18 cellular contexts compared by ENCODE assay signal in the genomic region with DNA sequence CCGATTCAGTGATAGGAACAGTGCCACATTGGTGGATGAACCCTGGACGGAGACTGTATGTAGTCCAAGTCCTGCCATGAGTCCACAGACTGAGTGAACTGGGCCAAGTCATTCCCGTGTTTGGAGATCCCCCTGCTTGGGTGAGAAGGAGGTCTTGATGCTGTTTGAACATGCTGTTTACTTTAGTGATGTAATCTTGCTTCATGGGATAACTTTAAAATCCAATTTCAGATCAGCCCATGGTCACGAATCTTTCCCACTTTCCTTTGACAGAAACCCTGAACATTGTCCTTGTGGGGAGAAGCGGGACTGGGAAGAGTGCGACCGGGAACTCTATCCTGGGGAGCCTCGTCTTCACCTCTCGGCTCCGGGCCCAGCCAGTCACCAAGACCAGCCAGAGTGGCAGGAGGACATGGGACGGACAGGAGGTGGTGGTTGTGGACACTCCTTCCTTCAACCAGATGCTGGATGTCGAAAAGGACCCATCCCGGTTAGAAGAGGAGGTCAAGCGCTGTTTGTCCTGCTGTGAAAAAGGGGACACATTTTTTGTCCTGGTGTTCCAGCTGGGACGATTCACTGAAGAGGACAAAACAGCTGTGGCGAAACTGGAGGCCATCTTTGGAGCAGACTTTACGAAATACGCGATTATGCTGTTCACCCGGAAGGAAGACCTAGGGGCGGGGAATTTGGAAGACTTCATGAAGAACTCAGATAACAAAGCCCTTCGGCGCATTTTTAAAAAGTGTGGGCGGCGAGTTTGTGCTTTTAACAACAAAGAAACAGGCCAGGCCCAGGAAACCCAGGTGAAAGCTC. TPM values are rescaled to one million over a fixed set of nuclear protein-coding genes. Genes with fewer than 3 reads are reported as not detected.
A peak's percentile ranks its signal among the peaks of the same experiment; 100 is the strongest.
DNase-seq lines count a peak whose midpoint lies in the region; ATAC-seq and TF ChIP-seq lines count a peak whose summit lies in the region.
"Had no signal": no experiment of that assay in that cellular context is flagged by ENCODE, and none has a peak within 500 bp of the region (broad histone marks: within the 10 kb centered on the region; RNA-seq: fewer than 3 reads in every experiment).

No MANE protein-coding gene starts in this region.

- H4K8ac ChIP-seq in mesendoderm (ENCODE audit: low read depth, low read length) = no peak overlapping the region
- H4K8ac ChIP-seq in mesenchymal stem cell (ENCODE audit: low read length) = no peak overlapping the region

- POLR2A ChIA-PET in MCF 10A (lab: Yijun Ruan, JAX) (no interaction called here), T-cell (lab: Charles Lee) (no interaction called here)

- no peak overlapping the region for H3K18ac ChIP-seq in mesendoderm (ENCODE audit: low read length)
- H3K18ac ChIP-seq in mesenchymal stem cell (ENCODE audit: low read depth in 1 of 2, low read length in 2 of 2) = no peak overlapping the region

- CTCF ChIA-PET in mammary epithelial cell (lab: Charles Lee; ENCODE audit: low non-redundant PET) = no interaction called here
- CTCF ChIA-PET in MCF 10A (lab: Yijun Ruan, JAX) = interaction anchor here (0.7 kb wide), 1 partner anchor 34 kb away, joined by 3 read pairs; no protein-coding TSS in a partner anchor
- CTCF ChIA-PET in T-cell (lab: Charles Lee) = interaction anchor here in 1 of 2 donors (0.5 kb wide), 1 partner anchor 147 kb away, joined by 4 read pairs; no protein-coding TSS in a partner anchor

- H4K5ac ChIP-seq in mesendoderm (ENCODE audit: low read length) = no peak overlapping the region

- H3K23ac ChIP-seq in mesendoderm (ENCODE audit: low read length) (no peak overlapping the region), mesenchymal stem cell (ENCODE audit: low read length in 2 of 2) (no peak overlapping the region)

- no peaks in the 10 kb centered on the region for H3K36me3 ChIP-seq in mammary epithelial cell (ENCODE audit: insufficient read depth, low read length)
- H3K36me3 ChIP-seq in mesendoderm (ENCODE audit: control insufficient read depth, insufficient read depth, low read length) = no peaks in the 10 kb centered on the region
- no peaks in the 10 kb centered on the region for H3K36me3 ChIP-seq in mesenchymal stem cell (ENCODE audit: control insufficient read depth in 1 of 2, insufficient read depth in 2 of 2, low read depth in 1 of 2, low read length in 2 of 2)
- H3K36me3 ChIP-seq: SJSA1 had no signal

- TF ChIP-seq CTCF in mammary epithelial cell (conservative IDR thresholded peaks at IDR 0.05 in 1 of 2, IDR thresholded peaks at IDR 0.05 in 1 of 2; ENCODE audit: extremely low read depth in 1 of 2, insufficient read depth in 1 of 2, low read depth in 1 of 2, low read length in 2 of 2) = no peak
- TF ChIP-seq CTCF in MCF 10A (IDR thresholded peaks at IDR 0.05; ENCODE audit: unreplicated experiment) = no peak

- H4K20me1 ChIP-seq in mammary epithelial cell (ENCODE audit: insufficient read depth, low read length) = no peaks in the 10 kb centered on the region

- H3K36me3 Mint-ChIP-seq in MCF 10A (ENCODE audit: insufficient read depth, unreplicated experiment) = no peaks in the 10 kb centered on the region
- peaks cover 65% of the 10 kb centered on the region for H3K36me3 Mint-ChIP-seq in T-cell
- H3K36me3 Mint-ChIP-seq in activated naive CD8-positive, alpha-beta T cell treated with anti-CD3 and anti-CD28 coated beads for 36 hours = peaks cover 65% of the 10 kb centered on the region

- BruUV-seq in mammary epithelial cell (replicated peaks; lab: Mats Ljungman, UMichigan) = no TSS peak
- no TSS peak for BruUV-seq in MCF 10A (replicated peaks; lab: Mats Ljungman, UMichigan)

- in situ Hi-C loops in mammary epithelial cell (cut with MboI; ENCODE audit: low sequenced_read_pairs in 2 of 2) = no loop called here

- H3K9me3 ChIP-seq in mammary epithelial cell (replicated peaks; ENCODE audit: insufficient read depth, low read length) = no peaks in the 10 kb centered on the region
- H3K9me3 ChIP-seq in mesenchymal stem cell (ENCODE audit: control insufficient read depth, low read length) = no peaks in the 10 kb centered on the region
- H3K9me3 ChIP-seq: SJSA1 had no signal

- no peak overlapping the region for H3K56ac ChIP-seq in mesendoderm (ENCODE audit: low read length)

- peak; percentile 14 for DNase-seq in mammary epithelial cell
- no peak for DNase-seq in MCF 10A (ENCODE audit: unreplicated experiment)
- peak in 3 of 34 experiments; percentile 24 to 38 (median 27) for DNase-seq in T-cell
- peak; percentile 35 for DNase-seq in activated naive CD8-positive, alpha-beta T cell treated with anti-CD3 and anti-CD28 coated beads for 36 hours
- peak; percentile 31 to 67 for DNase-seq in stimulated activated CD4-positive, alpha-beta T cell treated with anti-CD3 and anti-CD28 coated beads, Interleukin-4, amount 100 ng/mL, for 4 hours
- DNase-seq in mesendoderm = no peak
- no peak for DNase-seq in left colon
- DNase-seq in mesenchymal stem cell = no peak
- DNase-seq: NCI-H1930, NCI-H524 treated with DMSO at 0.1 percent for 48 hours, OCI-M1, small intestine, substantia nigra had no signal

- H2AK5ac ChIP-seq in mesendoderm (ENCODE audit: low read length) = no peak overlapping the region
- H2AK5ac ChIP-seq in mesenchymal stem cell (ENCODE audit: low read length, severe bottlenecking) = no peak overlapping the region

- H3K27ac Mint-ChIP-seq in MCF 10A (ENCODE audit: low read depth, unreplicated experiment) (no peak overlapping the region), T-cell (peak overlapping the region; percentile 100)
- H3K27ac Mint-ChIP-seq in activated naive CD8-positive, alpha-beta T cell treated with anti-CD3 and anti-CD28 coated beads for 36 hours = peak overlapping the region; percentile 99
- H3K27ac Mint-ChIP-seq: progenitor cell of endocrine pancreas had no signal

- dilution Hi-C loops in mammary epithelial cell (cut with HindIII; ENCODE audit: low sequenced_read_pairs) = no loop called here

- H3K4me1 ChIP-seq in mammary epithelial cell (ENCODE audit: insufficient read depth, low read length) = peaks cover 35% of the 10 kb centered on the region
- H3K4me1 ChIP-seq in mesendoderm (ENCODE audit: control insufficient read depth, low read depth, low read length) = no peaks in the 10 kb centered on the region
- no peaks in the 10 kb centered on the region for H3K4me1 ChIP-seq in mesenchymal stem cell (ENCODE audit: control insufficient read depth, insufficient read depth, low read depth, low read length)
- H3K4me1 ChIP-seq: SJSA1 had no signal

- H3K27ac ChIP-seq in mammary epithelial cell (ENCODE audit: insufficient read depth, low read depth, low read length) (peak overlapping the region; percentile 46), mesendoderm (ENCODE audit: low read depth, low read length) (no peak overlapping the region), mesenchymal stem cell (ENCODE audit: low read length, poor library complexity, severe bottlenecking) (no peak overlapping the region)
- H3K27ac ChIP-seq: SJSA1 had no signal

- H2BK12ac ChIP-seq in mesenchymal stem cell (ENCODE audit: low read length in 2 of 2) = no peak overlapping the region

- no peak overlapping the region for H3K14ac ChIP-seq in mesenchymal stem cell (ENCODE audit: low read length in 2 of 2)

- 83% methylated on average over 17 of the region's 25 CpGs for WGBS in mammary epithelial cell (ENCODE audit: low coverage, missing lambda C conversion rate)
- no CpG with 5 or more reads among the region's 25 CpGs for WGBS in mesendoderm (ENCODE audit: extremely low coverage, insufficient coverage, low lambda C conversion rate)
- WGBS in mesenchymal stem cell = 85% methylated on average over 25 of the region's 25 CpGs

- H4K91ac ChIP-seq in mesenchymal stem cell (ENCODE audit: low read length) = no peak overlapping the region

- peaks cover 14% of the 10 kb centered on the region for H3K4me1 Mint-ChIP-seq in MCF 10A (ENCODE audit: insufficient read depth, unreplicated experiment)
- peaks cover 87 to 96% (median 93%) of the 10 kb centered on the region in 3 donors for H3K4me1 Mint-ChIP-seq in T-cell
- H3K4me1 Mint-ChIP-seq in activated naive CD8-positive, alpha-beta T cell treated with anti-CD3 and anti-CD28 coated beads for 36 hours = peaks cover 74% of the 10 kb centered on the region

- H3K27me3 ChIP-seq in mammary epithelial cell (ENCODE audit: insufficient read depth, low read length) (no peaks in the 10 kb centered on the region), mesendoderm (ENCODE audit: insufficient read depth, low read length, poor library complexity) (no peaks in the 10 kb centered on the region), mesenchymal stem cell (ENCODE audit: control insufficient read depth in 1 of 2, insufficient read depth in 1 of 2, low read length in 2 of 2) (no peaks in the 10 kb centered on the region)

- H3K4me2 ChIP-seq in mammary epithelial cell (ENCODE audit: insufficient read depth, low read depth, low read length) (no peak overlapping the region), mesendoderm (ENCODE audit: low read length) (no peak overlapping the region), mesenchymal stem cell (ENCODE audit: low read length, poor library complexity, severe bottlenecking) (no peak overlapping the region)

- no peak overlapping the region for H3K9ac ChIP-seq in mammary epithelial cell (ENCODE audit: insufficient read depth, low read length)
- no peak overlapping the region for H3K9ac ChIP-seq in mesendoderm (ENCODE audit: low read length)
- H3K9ac ChIP-seq in mesenchymal stem cell (ENCODE audit: low read length) = no peak overlapping the region

- H3K27me3 Mint-ChIP-seq in MCF 10A (ENCODE audit: insufficient read depth, unreplicated experiment) = no peaks in the 10 kb centered on the region
- H3K27me3 Mint-ChIP-seq in T-cell = no peaks in the 10 kb centered on the region
- no peaks in the 10 kb centered on the region for H3K27me3 Mint-ChIP-seq in activated naive CD8-positive, alpha-beta T cell treated with anti-CD3 and anti-CD28 coated beads for 36 hours

- ATAC-seq in T-cell (replicated peaks in 1 of 4) (no peak), left colon (no peak)
- ATAC-seq: HepG2, left lobe of liver had no signal

- H2BK5ac ChIP-seq in mesendoderm (ENCODE audit: low read length) (no peak overlapping the region), mesenchymal stem cell (ENCODE audit: low read depth, low read length, poor library complexity, severe bottlenecking) (no peak overlapping the region)

- H3K79me2 ChIP-seq in mammary epithelial cell (ENCODE audit: insufficient read depth, low read length) (no peaks in the 10 kb centered on the region), mesendoderm (ENCODE audit: control insufficient read depth, insufficient read depth, low read length) (no peaks in the 10 kb centered on the region)

- H3K4ac ChIP-seq in mesendoderm (ENCODE audit: low read depth, low read length) (no peak overlapping the region), mesenchymal stem cell (ENCODE audit: low read depth in 1 of 2, low read length in 2 of 2) (no peak overlapping the region)

- intact Hi-C loops in mammary epithelial cell (cut with micrococcal nuclease) = no loop called here
- intact Hi-C loops in MCF 10A (cut with micrococcal nuclease) = no loop called here
- intact Hi-C loops in left colon (cut with DNase I, micrococcal nuclease) = no loop called here

- no peak overlapping the region for H2BK15ac ChIP-seq in mesendoderm (replicated peaks; ENCODE audit: low read depth)
- no peak overlapping the region for H2BK15ac ChIP-seq in mesenchymal stem cell (ENCODE audit: low read depth, poor library complexity, severe bottlenecking)

- H3K4me3 ChIP-seq in mammary epithelial cell (replicated peaks in 1 of 3; ENCODE audit: insufficient read depth in 1 of 3, low read depth in 2 of 3, low read length in 3 of 3) (no peak overlapping the region), mesendoderm (ENCODE audit: low read length) (no peak overlapping the region), mesenchymal stem cell (ENCODE audit: insufficient read depth in 1 of 2, low read depth in 1 of 2, low read length in 2 of 2) (no peak overlapping the region)
- H3K4me3 ChIP-seq: SJSA1 had no signal

- peak overlapping the region; percentile 18 for H2AFZ ChIP-seq in mammary epithelial cell (ENCODE audit: low read depth, low read length)
- no peak overlapping the region for H2AFZ ChIP-seq in mesenchymal stem cell (ENCODE audit: low read depth, low read length)

- no peaks in the 10 kb centered on the region for H3K79me1 ChIP-seq in mesendoderm (ENCODE audit: low read length)
- no peaks in the 10 kb centered on the region for H3K79me1 ChIP-seq in mesenchymal stem cell (replicated peaks; ENCODE audit: low read length, poor library complexity, severe bottlenecking)

- H3K4me3 Mint-ChIP-seq in MCF 10A (ENCODE audit: unreplicated experiment) (no peak overlapping the region), T-cell (peak overlapping the region in 2 of 3 donors; percentile 25 to 76)
- no peak overlapping the region for H3K4me3 Mint-ChIP-seq in activated naive CD8-positive, alpha-beta T cell treated with anti-CD3 and anti-CD28 coated beads for 36 hours

- no peaks in the 10 kb centered on the region for H3K9me3 Mint-ChIP-seq in MCF 10A (ENCODE audit: unreplicated experiment)
- peaks cover 0 to 8% (median 2%) of the 10 kb centered on the region in 3 donors for H3K9me3 Mint-ChIP-seq in T-cell
- peaks cover 10% of the 10 kb centered on the region for H3K9me3 Mint-ChIP-seq in activated naive CD8-positive, alpha-beta T cell treated with anti-CD3 and anti-CD28 coated beads for 36 hours

- H2BK120ac ChIP-seq in mesendoderm (ENCODE audit: low read depth, low read length) = no peak overlapping the region
- no peak overlapping the region for H2BK120ac ChIP-seq in mesenchymal stem cell (ENCODE audit: low read depth, low read length)

RNA-seq across cellular contexts. Expression of a gene that starts 26.6 kb away (rescaled TPM):
- 1 to 10 TPM in 1 of 2 donors, not detected in 1; 3.6 TPM for total RNA-seq in mammary epithelial cell
- 1.2 TPM for polyA plus RNA-seq in mammary epithelial cell
- not detected for polyA minus RNA-seq in mammary epithelial cell
- total RNA-seq in MCF 10A (2022) = not detected in 2 replicates
- 10 to 100 TPM; 17.8 to 54.6 (median 50.1) TPM for total RNA-seq in T-cell
- 10 to 100 TPM; 11.1 to 11.9 TPM for total RNA-seq in activated naive CD8-positive, alpha-beta T cell treated with anti-CD3 and anti-CD28 coated beads for 36 hours
- polyA plus RNA-seq in mesendoderm (2013, experiment 1 of 2) = 0.01 TPM
- polyA plus RNA-seq in mesendoderm (2013, experiment 2 of 2) = not detected
- total RNA-seq in left colon = 1 to 10 TPM; 2.9 to 5.5 TPM
- not detected for polyA plus RNA-seq in mesenchymal stem cell (2013, experiment 1 of 2)
- not detected for polyA plus RNA-seq in mesenchymal stem cell (2013, experiment 2 of 2)
- total RNA-seq: HepG2, progenitor cell of endocrine pancreas, SJSA1 had no signal
- polyA plus RNA-seq: AG04450, HepG2 had no signal

RNA-seq across cellular contexts. Expression of a gene that starts 37.6 kb away (rescaled TPM):
- total RNA-seq in mammary epithelial cell = not detected
- not detected for polyA plus RNA-seq in mammary epithelial cell
- polyA minus RNA-seq in mammary epithelial cell = not detected
- not detected in 2 replicates for total RNA-seq in MCF 10A (2022)
- 100 to 1,000 TPM in 3 of 5 donors, 10 to 100 TPM in 2; 76.8 to 430 (median 392) TPM for total RNA-seq in T-cell
- 10 to 100 TPM; 36.1 to 37.9 TPM for total RNA-seq in activated naive CD8-positive, alpha-beta T cell treated with anti-CD3 and anti-CD28 coated beads for 36 hours
- 0.04 TPM for polyA plus RNA-seq in mesendoderm (2013, experiment 1 of 2)
- 0.03 TPM for polyA plus RNA-seq in mesendoderm (2013, experiment 2 of 2)
- 1 to 10 TPM; 4.5 to 8.7 TPM for total RNA-seq in left colon
- polyA plus RNA-seq in mesenchymal stem cell (2013, experiment 1 of 2) = not detected
- not detected for polyA plus RNA-seq in mesenchymal stem cell (2013, experiment 2 of 2)
- total RNA-seq: HepG2, progenitor cell of endocrine pancreas, SJSA1 had no signal
- polyA plus RNA-seq: AG04450, HepG2 had no signal

Comparison
In these comparisons a context has a peak if more than half of its experiments do, and no peak if none do; other contexts are left out.
1. DNase-seq: peak in mammary epithelial cell (single experiment), activated naive CD8-positive, alpha-beta T cell treated with anti-CD3 and anti-CD28 coated beads for 36 hours (single experiment) and stimulated activated CD4-positive, alpha-beta T cell treated with anti-CD3 and anti-CD28 coated beads, Interleukin-4, amount 100 ng/mL, for 4 hours (2 of 2); none in MCF 10A (single experiment), mesendoderm (single experiment), left colon (0 of 2) and mesenchymal stem cell (single experiment).
2. H3K4me3 Mint-ChIP-seq: peak in T-cell (2 of 3); none in MCF 10A (single experiment) and activated naive CD8-positive, alpha-beta T cell treated with anti-CD3 and anti-CD28 coated beads for 36 hours (single experiment).